Comparison of ENCODE assay signal across 11 cellular contexts in the genomic region with DNA sequence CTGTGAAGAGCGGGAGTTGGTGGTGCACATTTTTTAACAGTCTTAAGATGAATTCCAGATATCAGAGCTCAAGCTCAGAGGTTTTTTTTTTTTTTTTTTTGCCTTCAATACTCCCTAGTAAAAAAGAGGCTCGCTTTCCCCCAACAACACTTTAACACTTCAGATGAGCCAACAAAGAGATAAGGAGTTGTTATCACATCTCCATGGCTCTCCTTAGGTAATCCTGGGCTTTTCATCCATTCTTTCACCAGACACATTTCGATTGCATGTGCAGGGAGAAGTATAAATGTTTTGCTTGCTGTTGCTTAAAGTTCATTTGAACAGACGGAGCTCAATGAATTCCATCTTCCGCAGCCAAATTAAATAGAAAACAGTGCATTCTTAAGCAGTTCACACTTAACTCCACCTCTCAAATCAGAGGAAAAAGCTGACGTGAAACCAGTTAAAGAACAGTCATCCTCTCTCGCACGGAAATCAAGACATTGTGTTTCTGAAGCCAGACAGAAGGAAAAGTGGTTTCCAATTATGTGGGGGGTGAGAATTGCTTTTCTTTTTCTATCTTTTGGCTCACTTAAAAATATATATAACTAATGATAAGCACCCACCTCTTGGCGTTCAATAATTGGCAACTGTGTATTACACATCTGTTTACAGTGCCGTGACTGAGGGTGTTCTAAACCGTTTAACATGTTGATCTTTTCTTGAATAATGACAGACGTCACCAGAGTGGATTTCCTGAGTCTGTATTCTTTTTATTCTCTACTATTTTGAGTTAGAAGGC.
DNase-seq lines count a peak whose midpoint lies in the region; ATAC-seq and TF ChIP-seq lines count a peak whose summit lies in the region.
"Had no signal": no experiment of that assay in that cellular context is flagged by ENCODE, and none has a peak within 500 bp of the region (broad histone marks: within the 10 kb centered on the region; RNA-seq: fewer than 3 reads in every experiment).

No MANE protein-coding gene starts in this region.

- peak overlapping the region; percentile 67 for H3K4me3 ChIP-seq in ACC112 (ENCODE audit: low read depth, low read length)

- ATAC-seq in GM19351 (IDR thresholded peaks at IDR 0.05; ENCODE audit: unreplicated experiment) = no peak
- ATAC-seq in stimulated activated effector memory CD8-positive, alpha-beta T cell treated with anti-CD3 and anti-CD28 coated beads, Interleukin-12 subunit alpha, Interleukin-12 subunit beta, amount 100 ng/mL, for 72 hours = no peak
- ATAC-seq: stimulated activated naive B cell treated with anti-CD40 and anti-IgM and Interleukin-4, amounts not matched to agents 10 μg/mL and 1 μg/mL and 100 μg/mL, for 72 hours had no signal

- peak; percentile 32 for DNase-seq in NCI-H446 treated with DMSO at 0.1 percent for 48 hours (lab: John Stamatoyannopoulos, UW)
- DNase-seq in fibroblast of gingiva (ENCODE audit: low read depth) = peak; percentile 75
- DNase-seq in mucosa of gallbladder (ENCODE audit: low spot score) = no peak
- no peak for DNase-seq in NCI-H69 (lab: John Stamatoyannopoulos, UW)
- DNase-seq in stimulated activated effector memory CD8-positive, alpha-beta T cell treated with anti-CD3 and anti-CD28 coated beads, Interleukin-12 subunit alpha, Interleukin-12 subunit beta, amount 100 ng/mL, for 72 hours (ENCODE audit: low spot score in 2 of 2) = no peak
- DNase-seq: NCI-H510A; stimulated activated naive B cell treated with anti-CD40 and anti-IgM and Interleukin-4, amounts not matched to agents 10 μg/mL and 1 μg/mL and 100 μg/mL, for 72 hours had no signal

- H3K4me1 Mint-ChIP-seq in nephron = peaks cover 47% of the 10 kb centered on the region
- no peaks in the 10 kb centered on the region for H3K4me1 Mint-ChIP-seq in stimulated activated effector memory CD8-positive, alpha-beta T cell treated with anti-CD3 and anti-CD28 coated beads, Interleukin-12 subunit alpha, Interleukin-12 subunit beta, amount 100 ng/mL, for 72 hours

- TF ChIP-seq CTCF in nephron (IDR thresholded peaks at IDR 0.05; ENCODE audit: unreplicated experiment in 3 of 3) = no peak

- peaks cover 5% of the 10 kb centered on the region for H3K36me3 Mint-ChIP-seq in nephron (ENCODE audit: low read depth)
- no peaks in the 10 kb centered on the region for H3K36me3 Mint-ChIP-seq in stimulated activated effector memory CD8-positive, alpha-beta T cell treated with anti-CD3 and anti-CD28 coated beads, Interleukin-12 subunit alpha, Interleukin-12 subunit beta, amount 100 ng/mL, for 72 hours
- H3K36me3 Mint-ChIP-seq: stimulated activated naive B cell treated with anti-CD40 and anti-IgM and Interleukin-4, amounts not matched to agents 10 μg/mL and 1 μg/mL and 100 μg/mL, for 72 hours had no signal

- H3K4me1 ChIP-seq in ACC112 (ENCODE audit: control insufficient read depth, insufficient read depth, low read length, unreplicated experiment) = peaks cover 30% of the 10 kb centered on the region

- peak overlapping the region in 1 of 3 experiments; percentile 32 for H3K4me3 Mint-ChIP-seq in nephron
- no peak overlapping the region for H3K4me3 Mint-ChIP-seq in stimulated activated effector memory CD8-positive, alpha-beta T cell treated with anti-CD3 and anti-CD28 coated beads, Interleukin-12 subunit alpha, Interleukin-12 subunit beta, amount 100 ng/mL, for 72 hours
- H3K4me3 Mint-ChIP-seq: B cell; stimulated activated naive B cell treated with anti-CD40 and anti-IgM and Interleukin-4, amounts not matched to agents 10 μg/mL and 1 μg/mL and 100 μg/mL, for 72 hours had no signal

- H3K27me3 Mint-ChIP-seq in nephron (ENCODE audit: low read depth) = no peaks in the 10 kb centered on the region
- H3K27me3 Mint-ChIP-seq: B cell had no signal

- no peaks in the 10 kb centered on the region for H3K27me3 ChIP-seq in ACC112 (ENCODE audit: insufficient read depth, low read length)

- H3K27ac ChIP-seq in ACC112 (ENCODE audit: low read depth, low read length) = peak overlapping the region; percentile 55

- H3K27ac Mint-ChIP-seq in nephron = peak overlapping the region; percentile 52 to 95 (median 74)
- H3K27ac Mint-ChIP-seq in stimulated activated effector memory CD8-positive, alpha-beta T cell treated with anti-CD3 and anti-CD28 coated beads, Interleukin-12 subunit alpha, Interleukin-12 subunit beta, amount 100 ng/mL, for 72 hours = no peak overlapping the region
- H3K27ac Mint-ChIP-seq: B cell; stimulated activated naive B cell treated with anti-CD40 and anti-IgM and Interleukin-4, amounts not matched to agents 10 μg/mL and 1 μg/mL and 100 μg/mL, for 72 hours had no signal

- H3K79me2 ChIP-seq in ACC112 (ENCODE audit: control insufficient read depth, insufficient read depth, low read length, unreplicated experiment) = no peaks in the 10 kb centered on the region

- H3K9me3 Mint-ChIP-seq in nephron = no peaks in the 10 kb centered on the region
- no peaks in the 10 kb centered on the region for H3K9me3 Mint-ChIP-seq in stimulated activated effector memory CD8-positive, alpha-beta T cell treated with anti-CD3 and anti-CD28 coated beads, Interleukin-12 subunit alpha, Interleukin-12 subunit beta, amount 100 ng/mL, for 72 hours
- H3K9me3 Mint-ChIP-seq: stimulated activated naive B cell treated with anti-CD40 and anti-IgM and Interleukin-4, amounts not matched to agents 10 μg/mL and 1 μg/mL and 100 μg/mL, for 72 hours had no signal

- no peaks in the 10 kb centered on the region for H3K36me3 ChIP-seq in ACC112 (ENCODE audit: insufficient read depth, low read length)

- H2AFZ ChIP-seq in ACC112 (ENCODE audit: low read length, unreplicated experiment) = peak overlapping the region; percentile 40

Comparison
In these comparisons a context has a peak if more than half of its experiments do, and no peak if none do; other contexts are left out.
1. DNase-seq: peak in NCI-H446 treated with DMSO at 0.1 percent for 48 hours (single experiment) and fibroblast of gingiva (single experiment); none in mucosa of gallbladder (single experiment), NCI-H69 (single experiment) and stimulated activated effector memory CD8-positive, alpha-beta T cell treated with anti-CD3 and anti-CD28 coated beads, Interleukin-12 subunit alpha, Interleukin-12 subunit beta, amount 100 ng/mL, for 72 hours (0 of 2).